Comparison of ENCODE assay signal across 8 cellular contexts in the genomic region with DNA sequence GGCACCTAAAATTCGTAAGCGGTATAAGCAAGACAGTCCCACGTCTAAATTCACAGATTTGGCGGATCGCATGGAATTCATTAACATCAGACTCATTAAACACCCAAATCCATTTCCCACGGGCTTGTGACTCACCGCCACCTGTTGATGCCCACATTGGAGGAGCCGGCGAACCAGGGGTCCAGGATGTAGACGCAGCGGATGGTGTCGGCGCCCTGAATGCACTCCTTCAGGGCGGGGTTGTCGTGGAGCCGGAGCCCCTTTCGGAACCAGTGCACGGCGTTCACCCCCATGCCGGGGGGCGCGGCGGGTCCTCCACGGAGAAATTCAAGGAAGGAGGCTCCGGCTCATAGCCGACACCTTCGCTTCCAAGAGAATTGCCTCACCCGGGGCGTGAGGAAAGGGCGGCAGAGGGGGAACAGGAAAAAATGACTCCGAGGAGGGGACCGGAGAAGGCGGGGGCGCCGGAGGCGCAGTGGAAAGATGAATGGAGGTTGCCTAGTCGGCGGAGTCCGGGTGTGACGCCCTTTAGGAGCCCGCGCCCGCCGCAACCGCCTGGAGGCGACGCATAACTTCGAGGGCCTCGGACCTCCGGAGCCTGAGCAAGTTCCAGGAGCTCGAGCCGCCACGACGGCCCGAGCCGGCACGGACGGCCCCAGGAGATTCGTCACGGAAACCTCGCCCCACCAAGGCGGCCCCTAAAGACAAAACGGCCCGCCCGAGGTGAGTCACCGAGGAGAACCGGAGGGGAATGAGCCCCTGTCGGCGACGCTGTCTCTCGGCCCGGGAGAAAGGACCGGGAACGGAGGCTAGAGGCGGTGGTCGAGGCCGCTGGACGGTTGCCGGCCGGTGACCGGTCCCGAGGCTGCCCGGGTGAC. TPM values are rescaled to one million over a fixed set of nuclear protein-coding genes. Genes with fewer than 3 reads are reported as not detected.
DNase-seq lines count a peak whose midpoint lies in the region; ATAC-seq and TF ChIP-seq lines count a peak whose summit lies in the region.

No MANE protein-coding gene starts in this region.

- H3K79me2 ChIP-seq in parathyroid adenoma = peaks cover 3% of the 10 kb centered on the region

- TF ChIP-seq EP300 in transverse colon (IDR thresholded peaks at IDR 0.05; ENCODE audit: low read depth) = no peak

- peak overlapping the region; percentile 98 for H2AFZ ChIP-seq in parathyroid adenoma

- H3K9me3 ChIP-seq in parathyroid adenoma (ENCODE audit: control insufficient read depth, low read length) = no peaks in the 10 kb centered on the region
- no peaks in the 10 kb centered on the region for H3K9me3 ChIP-seq in transverse colon

- no peak overlapping the region for H3K9ac ChIP-seq in parathyroid adenoma

- DNase-seq in NCI-H2107 treated with DMSO at 0.1 percent for 48 hours (lab: John Stamatoyannopoulos, UW; ENCODE audit: unreplicated experiment) (peak; percentile 33), NCI-H2107 (lab: John Stamatoyannopoulos, UW) (no peak), NCI-H774 (lab: John Stamatoyannopoulos, UW) (peak; percentile 36), head of caudate nucleus (peak; percentile 26 to 85 (median 64)), transverse colon (peak; percentile 47)
- peak; percentile 66 for DNase-seq in activated T-helper 9 cell treated with anti-CD3 and anti-CD28 coated beads, Interleukin-2, amount 50 U/mL, for 16 hours (ENCODE audit: low read depth)

- intact Hi-C loops in head of caudate nucleus (cut with DNase I) (loop anchor here (5.0 kb wide), 2 partner anchors 106 to 136 kb away; a partner anchor contains a TSS), transverse colon (cut with DNase I; ENCODE audit: low total_unique reads) (loop anchor here (5.0 to 10.0 kb wide), 3 partner anchors 121 to 848 kb away; a partner anchor contains a TSS)

- in situ Hi-C loops in transverse colon (cut with MboI; ENCODE audit: low pct_ligation_motif_present in 1 of 4, low pct_unique_long_range_greater_than_20kb in 1 of 4, low sequenced_read_pairs in 3 of 4) = no loop called here

- peak; percentile 94 for TF ChIP-seq POLR2A in transverse colon (IDR thresholded peaks at IDR 0.05)

- ATAC-seq in HG02938 (IDR thresholded peaks at IDR 0.05; ENCODE audit: unreplicated experiment) = peak; percentile 29

- H3K4me2 ChIP-seq in parathyroid adenoma (ENCODE audit: low read length) = peak overlapping the region; percentile 100

- no peaks in the 10 kb centered on the region for H3K27me3 ChIP-seq in parathyroid adenoma (ENCODE audit: control insufficient read depth, insufficient read depth, low read length)
- no peaks in the 10 kb centered on the region for H3K27me3 ChIP-seq in transverse colon

- whole genome bisulfite sequencing in transverse colon (ENCODE audit: low coverage in 1 of 2), 2 donors = 2 to 5% methylated on average over 12 to 79 of the region's 83 CpGs

- TF ChIP-seq CTCF in parathyroid adenoma (IDR thresholded peaks at IDR 0.05) = no peak
- TF ChIP-seq CTCF in transverse colon (IDR thresholded peaks at IDR 0.05) = peak in 1 of 5 experiments; percentile 34

- H3K4me1 ChIP-seq in parathyroid adenoma = peaks cover 14% of the 10 kb centered on the region
- H3K4me1 ChIP-seq in transverse colon = peaks cover 6 to 27% (median 16%) of the 10 kb centered on the region in 4 donors

- no peaks in the 10 kb centered on the region for H3K36me3 ChIP-seq in parathyroid adenoma (ENCODE audit: control insufficient read depth, insufficient read depth, low read length)
- H3K36me3 ChIP-seq in transverse colon = no peaks in the 10 kb centered on the region

- peak overlapping the region; percentile 81 for H3K27ac ChIP-seq in parathyroid adenoma
- H3K27ac ChIP-seq in transverse colon = peak overlapping the region; percentile 95 to 98 (median 97)

- peak overlapping the region; percentile 98 for H3K4me3 ChIP-seq in parathyroid adenoma (ENCODE audit: low read depth, low read length)
- peak overlapping the region; percentile 83 to 96 (median 90) for H3K4me3 ChIP-seq in transverse colon

RNA-seq across cellular contexts. Expression of a gene that starts 0.4 kb away (rescaled TPM):
- total RNA-seq in transverse colon = 10 to 100 TPM; 10.1 to 71.8 (median 21.0) TPM
